27 cellular contexts compared by ENCODE assay signal in genomic region chr19:34484328-34484727, GRCh38. TPM values are rescaled to one million over a fixed set of nuclear protein-coding genes. Genes with fewer than 3 reads are reported as not detected.
DNase-seq lines count a peak whose midpoint lies in the region; ATAC-seq and TF ChIP-seq lines count a peak whose summit lies in the region.
"Had no signal": no experiment of that assay in that cellular context is flagged by ENCODE, and none has a peak within 500 bp of the region (broad histone marks: within the 10 kb centered on the region; RNA-seq: fewer than 3 reads in every experiment).

No MANE protein-coding gene starts in this region.

- no peaks in the 10 kb centered on the region for H3K9me3 ChIP-seq in ascending aorta
- H3K9me3 ChIP-seq: left lung, mucosa of descending colon, vagina had no signal

- intact Hi-C loops in ascending aorta (cut with DNase I) (loop anchor here (5.0 to 10.0 kb wide), 4 partner anchors 37 to 310 kb away; partner anchors contain the start of genes GARRE1 and LSM14A), posterior vena cava (cut with DNase I) (no loop called here)
- intact Hi-C loops in activated T-helper 1 cell treated with anti-CD3 and anti-CD28 coated beads, Interleukin-12 subunit alpha, Interleukin-12 subunit beta, Interleukin-2, Interleukin-4 antibody, amounts not matched to agents 30 ng/mL and 10 ng/mL and 1 ng/mL, durations not matched to agents 14 hours and 24 hours and 36 hours (cut with micrococcal nuclease), result no loop called here

- H3K4me2 ChIP-seq in GM23338, result no peak overlapping the region
- H3K4me2 ChIP-seq: BLaER1 treated with 17β-estradiol and CSF1 and Interleukin-3, amounts not matched to agents 10 nM and 100 nM had no signal

- H3K27ac ChIP-seq in GM23338 (ENCODE audit: low read depth) (no peak overlapping the region), ascending aorta (peak overlapping the region; percentile 33 to 58)
- H3K27ac ChIP-seq: BLaER1 treated with 17β-estradiol and CSF1 and Interleukin-3, amounts not matched to agents 10 nM and 100 nM; HL-60; left lung had no signal

- H3K4me3 Mint-ChIP-seq in GM23338, result peak overlapping the region; percentile 29; the same call in 1 of the 3 replicates
- H3K4me3 Mint-ChIP-seq in activated T-helper 1 cell treated with anti-CD3 and anti-CD28 coated beads, Interleukin-12 subunit alpha, Interleukin-12 subunit beta, Interleukin-2, Interleukin-4 antibody, amounts not matched to agents 30 ng/mL and 10 ng/mL and 1 ng/mL, durations not matched to agents 14 hours and 24 hours and 36 hours, result no peak overlapping the region
- H3K4me3 Mint-ChIP-seq: activated naive CD8-positive, alpha-beta T cell treated with anti-CD3 and anti-CD28 coated beads, Interleukin-2, amount 10 ng/mL, durations not matched to agents 7 days and 5 days had no signal

- H3K4me1 ChIP-seq in GM23338 (ENCODE audit: insufficient read depth) (peaks cover 11% of the 10 kb centered on the region), ascending aorta (peaks cover 6 to 23% of the 10 kb centered on the region in 2 donors)

- peaks cover 9% of the 10 kb centered on the region for H3K36me3 Mint-ChIP-seq in GM23338 (ENCODE audit: low read depth)
- H3K36me3 Mint-ChIP-seq in activated T-helper 1 cell treated with anti-CD3 and anti-CD28 coated beads, Interleukin-12 subunit alpha, Interleukin-12 subunit beta, Interleukin-2, Interleukin-4 antibody, amounts not matched to agents 30 ng/mL and 10 ng/mL and 1 ng/mL, durations not matched to agents 14 hours and 24 hours and 36 hours (ENCODE audit: low read depth), result no peaks in the 10 kb centered on the region
- H3K36me3 Mint-ChIP-seq: activated naive CD8-positive, alpha-beta T cell treated with anti-CD3 and anti-CD28 coated beads, Interleukin-2, amount 10 ng/mL, durations not matched to agents 7 days and 5 days had no signal

- no peaks in the 10 kb centered on the region for H3K9me2 ChIP-seq in GM23338 (ENCODE audit: insufficient read depth)

- peaks cover 8% of the 10 kb centered on the region for H4K20me1 ChIP-seq in GM23338 (replicated peaks; ENCODE audit: insufficient read depth)
- H4K20me1 ChIP-seq: BLaER1 treated with 17β-estradiol and CSF1 and Interleukin-3, amounts not matched to agents 10 nM and 100 nM had no signal

- DNase-seq in GM23338 (ENCODE audit: low spot score), result peak; percentile 30
- DNase-seq in ascending aorta (ENCODE audit: low spot score in 2 of 2), result peak in 1 of 2 donors; percentile 64
- DNase-seq in islet precursor cell, result peak; percentile 31
- DNase-seq in posterior vena cava (ENCODE audit: low spot score), result peak; percentile 66
- DNase-seq in dermis blood vessel endothelial cell, result no peak
- DNase-seq in activated T-helper 1 cell treated with anti-CD3 and anti-CD28 coated beads, Interleukin-12 subunit alpha, Interleukin-12 subunit beta, Interleukin-2, Interleukin-4 antibody, amounts not matched to agents 30 ng/mL and 10 ng/mL and 1 ng/mL, durations not matched to agents 14 hours and 24 hours and 36 hours (ENCODE audit: low spot score), result no peak
- no peak for DNase-seq in SIG-M5 (lab: John Stamatoyannopoulos, UW)
- DNase-seq: activated CD4-positive, alpha-beta T cell treated with anti-CD3 and anti-CD28 coated beads, Interleukin-2, amount 50 U/mL, for 48 hours; activated CD4-positive, CD25-positive, alpha-beta regulatory T cell; activated CD8-positive, alpha-beta memory T cell treated with anti-CD3 and anti-CD28 coated beads, Interleukin-2, amount 50 U/mL, for 48 hours; activated naive CD8-positive, alpha-beta T cell treated with anti-CD3 and anti-CD28 coated beads, Interleukin-2, amount 10 ng/mL, durations not matched to agents 7 days and 5 days; COR-L47; effector CD8-positive, alpha-beta T cell; foreskin melanocyte; HCEC 1CT; hippocampal formation; mucosa of descending colon; NCI-H1694; NCI-H526; small intestine; stimulated activated CD4-positive, alpha-beta T cell treated with anti-CD3 and anti-CD28 coated beads, Interleukin-2, amount 100 ng/mL, for 24 hours had no signal

- peaks cover 30% of the 10 kb centered on the region for H3K27me3 Mint-ChIP-seq in GM23338 (ENCODE audit: insufficient read depth, low read depth, poor library complexity)
- H3K27me3 Mint-ChIP-seq in activated T-helper 1 cell treated with anti-CD3 and anti-CD28 coated beads, Interleukin-12 subunit alpha, Interleukin-12 subunit beta, Interleukin-2, Interleukin-4 antibody, amounts not matched to agents 30 ng/mL and 10 ng/mL and 1 ng/mL, durations not matched to agents 14 hours and 24 hours and 36 hours (ENCODE audit: insufficient read depth), result peaks cover 43% of the 10 kb centered on the region

- no peaks in the 10 kb centered on the region for H3K36me3 ChIP-seq in GM23338 (ENCODE audit: insufficient read depth)
- no peaks in the 10 kb centered on the region for H3K36me3 ChIP-seq in ascending aorta
- H3K36me3 ChIP-seq: BLaER1 treated with 17β-estradiol and CSF1 and Interleukin-3, amounts not matched to agents 10 nM and 100 nM; left lung; vagina had no signal

- no peak overlapping the region for H3K27ac Mint-ChIP-seq in GM23338
- no peak overlapping the region for H3K27ac Mint-ChIP-seq in activated T-helper 1 cell treated with anti-CD3 and anti-CD28 coated beads, Interleukin-12 subunit alpha, Interleukin-12 subunit beta, Interleukin-2, Interleukin-4 antibody, amounts not matched to agents 30 ng/mL and 10 ng/mL and 1 ng/mL, durations not matched to agents 14 hours and 24 hours and 36 hours
- H3K27ac Mint-ChIP-seq: activated naive CD8-positive, alpha-beta T cell treated with anti-CD3 and anti-CD28 coated beads, Interleukin-2, amount 10 ng/mL, durations not matched to agents 7 days and 5 days had no signal

- ATAC-seq in GM23338, result no peak
- no peak for ATAC-seq in GM21367 (IDR thresholded peaks at IDR 0.05; ENCODE audit: unreplicated experiment)
- ATAC-seq: GM12878, left lung, mucosa of descending colon had no signal

- peaks cover 14% of the 10 kb centered on the region for H3K79me2 ChIP-seq in GM23338 (replicated peaks; ENCODE audit: insufficient read depth)

- no peak overlapping the region for H2AFZ ChIP-seq in GM23338

- no peak overlapping the region for H3K4me3 ChIP-seq in GM23338
- H3K4me3 ChIP-seq in ascending aorta, result peak overlapping the region; percentile 19 to 88
- H3K4me3 ChIP-seq: BLaER1 treated with 17β-estradiol and CSF1 and Interleukin-3, amounts not matched to agents 10 nM and 100 nM; GM12878; left lung; mucosa of descending colon had no signal

- peaks cover 37% of the 10 kb centered on the region for H3K27me3 ChIP-seq in GM23338 (ENCODE audit: insufficient read depth)
- no peaks in the 10 kb centered on the region for H3K27me3 ChIP-seq in ascending aorta
- H3K27me3 ChIP-seq: BLaER1 treated with 17β-estradiol and CSF1 and Interleukin-3, amounts not matched to agents 10 nM and 100 nM; vagina had no signal

- 0 out of 2 replicates have a peak, but pooled peaks cover 18% of the 10 kb centered on the region for H3F3A ChIP-seq in GM23338 (replicated peaks; ENCODE audit: low read depth)

- TF ChIP-seq CTCF in GM23338 (conservative IDR thresholded peaks at IDR 0.05; ENCODE audit: low read depth in 2 of 2) (peak in 1 of 2 experiments; percentile 32; a peak in 2 of 4 replicates), ascending aorta (IDR thresholded peaks at IDR 0.05) (no peak)

- H3K4me1 Mint-ChIP-seq in GM23338, result peaks cover 21% of the 10 kb centered on the region
- H3K4me1 Mint-ChIP-seq in activated T-helper 1 cell treated with anti-CD3 and anti-CD28 coated beads, Interleukin-12 subunit alpha, Interleukin-12 subunit beta, Interleukin-2, Interleukin-4 antibody, amounts not matched to agents 30 ng/mL and 10 ng/mL and 1 ng/mL, durations not matched to agents 14 hours and 24 hours and 36 hours (ENCODE audit: low read depth), result no peaks in the 10 kb centered on the region

- peaks cover 8% of the 10 kb centered on the region; the same call in 2 of the 3 replicates for H3K9me3 Mint-ChIP-seq in GM23338
- no peaks in the 10 kb centered on the region for H3K9me3 Mint-ChIP-seq in activated T-helper 1 cell treated with anti-CD3 and anti-CD28 coated beads, Interleukin-12 subunit alpha, Interleukin-12 subunit beta, Interleukin-2, Interleukin-4 antibody, amounts not matched to agents 30 ng/mL and 10 ng/mL and 1 ng/mL, durations not matched to agents 14 hours and 24 hours and 36 hours
- H3K9me3 Mint-ChIP-seq: activated naive CD8-positive, alpha-beta T cell treated with anti-CD3 and anti-CD28 coated beads, Interleukin-2, amount 10 ng/mL, durations not matched to agents 7 days and 5 days had no signal

RNA-seq across cellular contexts. Expression of gene WTIP, which starts 2.8 kb away (rescaled TPM):
- total RNA-seq in GM23338 (2014; rRNA removed; shearing (Covaris generic)), result 4.5 and 8.9 TPM in 2 replicates
- 0.47 and 0.59 TPM in 2 replicates for polyA plus RNA-seq in GM23338 (2016; fragmentation: Nextera tagmentation; extraction: Ambion mirVana)
- 127 TPM for total RNA-seq in ascending aorta
- 10 to 100 TPM; 20.7 to 28.6 TPM for total RNA-seq in posterior vena cava
- total RNA-seq in dermis blood vessel endothelial cell, result 49.5 and 52.1 TPM in 2 replicates
- total RNA-seq in activated T-helper 1 cell treated with anti-CD3 and anti-CD28 coated beads, Interleukin-12 subunit alpha, Interleukin-12 subunit beta, Interleukin-2, Interleukin-4 antibody, amounts not matched to agents 30 ng/mL and 10 ng/mL and 1 ng/mL, durations not matched to agents 14 hours and 24 hours and 36 hours, result 0.39 and 0.86 TPM in 2 replicates

RNA-seq across cellular contexts. Expression of gene UBA2, which starts 56.1 kb away (rescaled TPM):
- total RNA-seq in GM23338 (2014; rRNA removed; shearing (Covaris generic)), result 153 and 185 TPM in 2 replicates
- 93.1 and 112 TPM in 2 replicates for polyA plus RNA-seq in GM23338 (2016; fragmentation: Nextera tagmentation; extraction: Ambion mirVana)
- total RNA-seq in ascending aorta (162 TPM), posterior vena cava (10 to 100 TPM; 70.8 to 81.8 TPM), dermis blood vessel endothelial cell (136 and 218 TPM in 2 replicates)
- 173 and 175 TPM in 2 replicates for total RNA-seq in activated T-helper 1 cell treated with anti-CD3 and anti-CD28 coated beads, Interleukin-12 subunit alpha, Interleukin-12 subunit beta, Interleukin-2, Interleukin-4 antibody, amounts not matched to agents 30 ng/mL and 10 ng/mL and 1 ng/mL, durations not matched to agents 14 hours and 24 hours and 36 hours

Comparison
In these comparisons a context has a peak if more than half of its experiments do, and no peak if none do; other contexts are left out.
1. DNase-seq: peak in GM23338 (single experiment), islet precursor cell (single experiment) and posterior vena cava (single experiment); none in dermis blood vessel endothelial cell (single experiment), activated T-helper 1 cell treated with anti-CD3 and anti-CD28 coated beads, Interleukin-12 subunit alpha, Interleukin-12 subunit beta, Interleukin-2, Interleukin-4 antibody, amounts not matched to agents 30 ng/mL and 10 ng/mL and 1 ng/mL, durations not matched to agents 14 hours and 24 hours and 36 hours (single experiment) and SIG-M5 (single experiment).